In genomic region chr5:175317872-175318271, GRCh38 we compare ENCODE assay signal across 20 cellular contexts.
A peak's percentile ranks its signal among the peaks of the same experiment; 100 is the strongest.
DNase-seq lines count a peak whose midpoint lies in the region; ATAC-seq and TF ChIP-seq lines count a peak whose summit lies in the region.
"Had no signal": no experiment of that assay in that cellular context is flagged by ENCODE, and none has a peak within 500 bp of the region (broad histone marks: within the 10 kb centered on the region; RNA-seq: fewer than 3 reads in every experiment).

No MANE protein-coding gene starts in this region.

- intact Hi-C loops in A673 (cut with micrococcal nuclease; ENCODE audit: unreplicated experiment) = no loop called here
- intact Hi-C loops in colonic mucosa (cut with DNase I) = no loop called here
- intact Hi-C loops in lower lobe of right lung (cut with DNase I) = no loop called here

- H3K27ac ChIP-seq in A673 (ENCODE audit: low read depth, low read length, poor library complexity, severe bottlenecking) = no peak overlapping the region
- no peak overlapping the region for H3K27ac ChIP-seq in colonic mucosa
- no peak overlapping the region for H3K27ac ChIP-seq in lower lobe of right lung
- H3K27ac ChIP-seq: 22Rv1 had no signal

- H3K9me3 ChIP-seq in A673 (ENCODE audit: low read depth, low read length, poor library complexity, severe bottlenecking) (no peaks in the 10 kb centered on the region), colonic mucosa (no peaks in the 10 kb centered on the region), lower lobe of right lung (no peaks in the 10 kb centered on the region)
- H3K9me3 ChIP-seq: BE2C, HAP-1 had no signal

- H3K4me1 ChIP-seq in A673 (ENCODE audit: insufficient read depth, low read length, poor library complexity, severe bottlenecking) (no peaks in the 10 kb centered on the region), colonic mucosa (no peaks in the 10 kb centered on the region), lower lobe of right lung (no peaks in the 10 kb centered on the region)
- H3K4me1 ChIP-seq: BE2C, HAP-1 had no signal

- POLR2A ChIA-PET in A673 (lab: Charles Lee; ENCODE audit: low non-redundant PET) = no interaction called here

- DNase-seq in A673 (ENCODE audit: low spot score) (peak; percentile 10), M059J (ENCODE audit: low read depth) (peak; percentile 20), inferior parietal cortex (ENCODE audit: extremely low spot score) (peak; percentile 41), stromal cell of bone marrow (ENCODE audit: low read depth) (peak; percentile 1), mesenteric fat pad (ENCODE audit: low spot score) (no peak), colonic mucosa (no peak), lower lobe of right lung (no peak)
- DNase-seq in activated CD4-positive, alpha-beta T cell treated with anti-CD3 and anti-CD28 coated beads for 1 hour = no peak
- DNase-seq: ACHN; AML-193; BE2C; C1 segment of cervical spinal cord; Calu3; CD4-positive, alpha-beta memory T cell; COR-L47; DMS53; DMS79 treated with DMSO at 0.1 percent for 48 hours; GOT3 had no signal

- BruUV-seq in A673 (replicated peaks; lab: Mats Ljungman, UMichigan) = no TSS peak

- H3K36me3 ChIP-seq in A673 (ENCODE audit: insufficient read depth, low read length, poor library complexity, severe bottlenecking) (no peaks in the 10 kb centered on the region), colonic mucosa (no peaks in the 10 kb centered on the region), lower lobe of right lung (no peaks in the 10 kb centered on the region)
- H3K36me3 ChIP-seq: BE2C, HAP-1 had no signal

- CTCF ChIA-PET in A673 (lab: Charles Lee) = no interaction called here

- H3K4me3 ChIP-seq in A673 (ENCODE audit: low read depth, low read length, poor library complexity, severe bottlenecking) = no peak overlapping the region
- H3K4me3 ChIP-seq in colonic mucosa = no peak overlapping the region
- H3K4me3 ChIP-seq in lower lobe of right lung = no peak overlapping the region
- H3K4me3 ChIP-seq: HAP-1 had no signal

- H3K27me3 ChIP-seq in A673 (replicated peaks; ENCODE audit: insufficient read depth, low read depth, low read length, poor library complexity) (peaks cover 13% of the 10 kb centered on the region), colonic mucosa (no peaks in the 10 kb centered on the region), lower lobe of right lung (ENCODE audit: low read depth) (no peaks in the 10 kb centered on the region)

- TF ChIP-seq CTCF in A673 (conservative IDR thresholded peaks at IDR 0.05; ENCODE audit: low read depth, low read length) (no peak), colonic mucosa (IDR thresholded peaks at IDR 0.05) (no peak), lower lobe of right lung (IDR thresholded peaks at IDR 0.05) (no peak)

- H3K9ac ChIP-seq in colonic mucosa (ENCODE audit: low read depth in 2 of 2, low read length in 2 of 2) = no peak overlapping the region

- no peak for ATAC-seq in lower lobe of right lung

Comparison
In these comparisons a context has a peak if more than half of its experiments do, and no peak if none do; other contexts are left out.
1. DNase-seq: peak in A673 (single experiment), M059J (single experiment), inferior parietal cortex (single experiment) and stromal cell of bone marrow (single experiment); none in mesenteric fat pad (single experiment), activated CD4-positive, alpha-beta T cell treated with anti-CD3 and anti-CD28 coated beads for 1 hour (single experiment), colonic mucosa (single experiment) and lower lobe of right lung (single experiment).